Comparison of ENCODE assay signal across 13 cellular contexts in the genomic region with DNA sequence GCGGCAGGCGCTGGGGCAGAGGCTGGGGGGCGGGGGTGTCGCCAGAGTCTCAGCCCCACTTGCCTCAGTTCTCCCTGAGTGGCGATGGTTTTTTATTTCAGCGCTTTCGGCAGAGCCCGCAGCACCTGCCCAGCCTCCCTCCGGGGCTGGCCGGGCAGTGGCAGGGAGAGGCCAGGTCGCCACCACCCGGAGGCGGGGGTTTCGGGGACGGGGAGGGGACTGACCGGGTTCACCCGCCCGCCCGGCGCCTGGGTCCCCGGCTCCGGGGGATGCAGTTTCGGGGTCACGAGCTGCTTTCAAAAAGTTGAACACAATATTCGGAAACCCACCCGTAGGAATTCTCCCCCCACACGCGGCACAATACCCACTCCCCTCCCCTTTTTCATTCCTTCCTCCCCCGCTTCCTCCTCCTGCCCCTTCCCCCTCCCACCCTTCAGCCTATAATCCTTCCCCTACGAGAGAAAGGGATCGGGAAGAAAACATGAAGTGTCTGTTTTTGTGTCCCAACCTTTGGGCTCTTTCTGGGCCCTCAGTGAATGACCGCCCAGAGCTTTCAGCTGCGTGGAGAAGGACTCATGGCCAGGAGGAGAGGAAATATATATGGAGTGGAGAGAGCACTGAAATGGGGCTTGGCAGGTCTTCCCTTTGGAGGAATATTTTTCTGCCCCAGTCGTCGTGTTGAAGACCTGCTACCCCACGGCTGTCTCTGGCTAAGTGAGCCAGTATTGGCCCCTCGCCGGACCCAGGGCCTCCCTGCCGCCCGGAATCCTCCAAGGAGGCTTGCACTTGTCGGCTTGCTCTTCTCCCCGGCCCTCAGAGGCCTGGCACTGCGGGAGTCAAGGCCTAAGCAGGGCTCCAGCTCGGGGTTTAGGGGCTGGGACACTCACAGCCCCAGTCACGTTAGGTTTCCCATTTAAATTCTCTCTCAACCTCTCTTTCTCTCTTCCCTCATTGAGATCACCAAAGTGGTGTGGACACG. TPM values are rescaled to one million over a fixed set of nuclear protein-coding genes. Genes with fewer than 3 reads are reported as not detected.
A peak's percentile ranks its signal among the peaks of the same experiment; 100 is the strongest.
DNase-seq lines count a peak whose midpoint lies in the region; FAIRE-seq and TF ChIP-seq lines count a peak whose summit lies in the region.
"Had no signal": no experiment of that assay in that cellular context is flagged by ENCODE, and none has a peak within 500 bp of the region (broad histone marks: within the 10 kb centered on the region; RNA-seq: fewer than 3 reads in every experiment).

No MANE protein-coding gene starts in this region.

- H3K4me1 Mint-ChIP-seq in H9 = peaks cover 50 to 63% of the 10 kb centered on the region in 2 experiments
- peaks cover 25% of the 10 kb centered on the region for H3K4me1 Mint-ChIP-seq in nephron

- peaks cover 24% of the 10 kb centered on the region for H3K23me2 ChIP-seq in H9 (ENCODE audit: insufficient read length, low read depth, low read length, poor library complexity, severe bottlenecking)

- no peaks in the 10 kb centered on the region for H3K36me3 ChIP-seq in A673 (ENCODE audit: insufficient read depth, low read length, poor library complexity, severe bottlenecking)
- no peaks in the 10 kb centered on the region for H3K36me3 ChIP-seq in colonic mucosa

- H3T11ph ChIP-seq in H9 (ENCODE audit: low read length) = no peak overlapping the region

- intact Hi-C loops in A673 (cut with micrococcal nuclease; ENCODE audit: unreplicated experiment) (no loop called here), colonic mucosa (cut with DNase I) (loop anchor here (10.0 kb wide), 1 partner anchor 135 kb away; no protein-coding TSS in a partner anchor)

- CTCF ChIA-PET in A673 (lab: Charles Lee) = interaction anchor here (0.6 kb wide), 1 partner anchor 977 kb away, joined by 3 read pairs; no protein-coding TSS in a partner anchor

- no peak overlapping the region for H3K27ac ChIP-seq in A673 (ENCODE audit: low read depth, low read length, poor library complexity, severe bottlenecking)
- H3K27ac ChIP-seq in H9 (ENCODE audit: insufficient read length, low read depth, low read length) = no peak overlapping the region
- H3K27ac ChIP-seq in colonic mucosa = no peak overlapping the region

- no peak overlapping the region for H3K18ac ChIP-seq in H9 (ENCODE audit: insufficient read length, low read depth, low read length)

- peak overlapping the region; percentile 55 for H3K4me2 ChIP-seq in H9 (ENCODE audit: insufficient read depth, insufficient read length, low read length)

- H3K14ac ChIP-seq in H9 (ENCODE audit: insufficient read depth, low read length) = no peak overlapping the region; the same call in 1 of the 2 replicates

- H2BK12ac ChIP-seq in H9 (ENCODE audit: insufficient read length, low read depth, low read length) = no peak overlapping the region

- no peak overlapping the region for H2BK20ac ChIP-seq in H9 (ENCODE audit: low read depth, low read length, poor library complexity, severe bottlenecking)

- H4K5ac ChIP-seq in H9 (ENCODE audit: insufficient read length, low read depth, low read length) = no peak overlapping the region

- H2BK5ac ChIP-seq in H9 (ENCODE audit: insufficient read length, low read length) = no peak overlapping the region

- no peaks in the 10 kb centered on the region for H3K79me1 ChIP-seq in H9 (ENCODE audit: insufficient read depth, low read depth, low read length, poor library complexity, severe bottlenecking)

- peak overlapping the region; percentile 46 to 77 for H3K4me3 Mint-ChIP-seq in H9
- H3K4me3 Mint-ChIP-seq in nephron = peak overlapping the region; percentile 9 to 53 (median 46)

- peaks cover 68% of the 10 kb centered on the region for H3K27me3 ChIP-seq in A673 (replicated peaks; ENCODE audit: insufficient read depth, low read depth, low read length, poor library complexity)
- peaks cover 86% of the 10 kb centered on the region for H3K27me3 ChIP-seq in H9 (ENCODE audit: insufficient read depth, low read length)
- peaks cover 95% of the 10 kb centered on the region for H3K27me3 ChIP-seq in colonic mucosa

- H3K9ac ChIP-seq in H9 (ENCODE audit: extremely low read depth, insufficient read length, low read length) (no peak overlapping the region), colonic mucosa (ENCODE audit: low read depth in 2 of 2, low read length in 2 of 2) (no peak overlapping the region)

- no peaks in the 10 kb centered on the region for H3K9me3 ChIP-seq in A673 (ENCODE audit: low read depth, low read length, poor library complexity, severe bottlenecking)
- no peaks in the 10 kb centered on the region for H3K9me3 ChIP-seq in H9 (ENCODE audit: control insufficient read depth, low read depth, low read length)
- H3K9me3 ChIP-seq in colonic mucosa = no peaks in the 10 kb centered on the region

- peaks cover 6% of the 10 kb centered on the region for H4K20me1 ChIP-seq in H9 (ENCODE audit: control insufficient read depth, insufficient read depth, insufficient read length)

- no peaks in the 10 kb centered on the region for H3K79me2 ChIP-seq in H9 (ENCODE audit: insufficient read depth, low read length)

- no peak overlapping the region for H2AFZ ChIP-seq in H9 (ENCODE audit: low read length)

- no peak for FAIRE-seq in frontal cortex (lab: Jason Lieb, UNC)
- FAIRE-seq: D721Med, GM18507 had no signal

- DNase-seq in A673 (ENCODE audit: low spot score) = no peak
- DNase-seq in H9 = peak; percentile 55
- no peak for DNase-seq in colonic mucosa
- DNase-seq in NCI-H2171 treated with DMSO at 0.1 percent for 48 hours (lab: John Stamatoyannopoulos, UW) = no peak
- DNase-seq in ureter (ENCODE audit: low spot score) = no peak
- DNase-seq in SW 1271 (lab: John Stamatoyannopoulos, UW) = no peak
- DNase-seq in frontal cortex (ENCODE audit: low spot score in 2 of 2) = no peak

- WGBS in H9 (ENCODE audit: extremely low coverage, insufficient read length, low lambda C conversion rate) = no CpG with 5 or more reads among the region's 46 CpGs

- BruUV-seq in A673 (replicated peaks; lab: Mats Ljungman, UMichigan) = no TSS peak

- POLR2A ChIA-PET in A673 (lab: Charles Lee; ENCODE audit: low non-redundant PET) = no interaction called here

- no peak overlapping the region for H2BK15ac ChIP-seq in H9 (ENCODE audit: low read depth, low read length)

- peaks cover 16% of the 10 kb centered on the region for H3K4me1 ChIP-seq in A673 (ENCODE audit: insufficient read depth, low read length, poor library complexity, severe bottlenecking)
- H3K4me1 ChIP-seq in H9 (ENCODE audit: insufficient read depth, low read length) = peaks cover 6% of the 10 kb centered on the region
- H3K4me1 ChIP-seq in colonic mucosa = peaks cover 4% of the 10 kb centered on the region

- no peak overlapping the region for H4K91ac ChIP-seq in H9 (ENCODE audit: insufficient read length, low read depth, low read length)

- H3K56ac ChIP-seq in H9 (ENCODE audit: insufficient read length, low read depth, low read length) = no peak overlapping the region

- H3K27ac Mint-ChIP-seq in H9 = no peak overlapping the region
- H3K27ac Mint-ChIP-seq in nephron = no peak overlapping the region
- H3K27ac Mint-ChIP-seq: stimulated activated naive CD8-positive, alpha-beta T cell treated with anti-CD3 and anti-CD28 coated beads, Interleukin-15, Interleukin-2, amounts not matched to agents 100 ng/mL and 50 ng/mL, for 24 hours had no signal

- H3K9me3 Mint-ChIP-seq in H9 (no peaks in the 10 kb centered on the region; a peak in 1 of 5 replicates), nephron (no peaks in the 10 kb centered on the region)
- H3K9me3 Mint-ChIP-seq: stimulated activated naive CD8-positive, alpha-beta T cell treated with anti-CD3 and anti-CD28 coated beads, Interleukin-15, Interleukin-2, amounts not matched to agents 100 ng/mL and 50 ng/mL, for 24 hours had no signal

- TF ChIP-seq CTCF in A673 (conservative IDR thresholded peaks at IDR 0.05; ENCODE audit: low read depth, low read length) (no peak), H9 (conservative IDR thresholded peaks at IDR 0.05) (no peak), colonic mucosa (IDR thresholded peaks at IDR 0.05) (no peak), nephron (IDR thresholded peaks at IDR 0.05; ENCODE audit: unreplicated experiment in 3 of 3) (no peak)

- H2AK5ac ChIP-seq in H9 (ENCODE audit: insufficient read length, low read length) = no peak overlapping the region

- H3K36me3 Mint-ChIP-seq in H9 (ENCODE audit: insufficient read depth in 1 of 3, low read depth in 3 of 3) = 0 out of 7 replicates have a peak, but pooled peaks cover 0 to 3% (median 0%) of the 10 kb centered on the region in 3 experiments
- no peaks in the 10 kb centered on the region for H3K36me3 Mint-ChIP-seq in nephron (ENCODE audit: low read depth)

- no peak overlapping the region for H2BK120ac ChIP-seq in H9 (ENCODE audit: low read depth, low read length, poor library complexity, severe bottlenecking)

- peaks cover 99% of the 10 kb centered on the region for H3K27me3 Mint-ChIP-seq in H9 (ENCODE audit: low read depth)
- H3K27me3 Mint-ChIP-seq in nephron (ENCODE audit: low read depth) = peaks cover 96% of the 10 kb centered on the region

- H3K4me3 ChIP-seq in A673 (ENCODE audit: low read depth, low read length, poor library complexity, severe bottlenecking) (peak overlapping the region; percentile 45), colonic mucosa (peak overlapping the region; percentile 25)

- H3K23ac ChIP-seq in H9 (ENCODE audit: insufficient read length, low read depth, low read length) = no peak overlapping the region

- H3K4ac ChIP-seq in H9 (ENCODE audit: low read depth, low read length) = no peak overlapping the region

- H4K8ac ChIP-seq in H9 (replicated peaks; ENCODE audit: insufficient read length, low read depth, low read length) = no peak overlapping the region

RNA-seq across cellular contexts. Expression of a gene that starts 2.1 kb away (rescaled TPM):
- total RNA-seq in A673 (2021) (0.56 and 0.59 TPM in 2 replicates), H9 (2021) (0.35 and 0.55 TPM in 2 replicates), colonic mucosa (not detected), ureter (not detected), frontal cortex (1.2 TPM)
- total RNA-seq: dermis microvascular lymphatic vessel endothelial cell; T-helper 1 cell treated with Interleukin-12 subunit alpha and Interleukin-12 subunit beta and Interleukin-4 antibody, amounts not matched to agents 30 ng/mL and 1 ng/mL, for 36 hours had no signal
